In genomic region chrX:153766098-153766817, GRCh38 we compare ENCODE assay signal across 10 cellular contexts. TPM values are rescaled to one million over a fixed set of nuclear protein-coding genes. Genes with fewer than 3 reads are reported as not detected.
DNase-seq lines count a peak whose midpoint lies in the region; ATAC-seq and TF ChIP-seq lines count a peak whose summit lies in the region.
"Had no signal": no experiment of that assay in that cellular context is flagged by ENCODE, and none has a peak within 500 bp of the region (broad histone marks: within the 10 kb centered on the region; RNA-seq: fewer than 3 reads in every experiment).

No MANE protein-coding gene starts in this region.

- CTCF ChIA-PET in Calu3 (lab: Charles Lee) (interaction anchor here (0.6 to 0.8 kb wide), 2 partner anchors 145 to 181 kb away, joined by 3 to 4 read pairs; no protein-coding TSS in a partner anchor), WTC11 (lab: Charles Lee) (interaction anchor here (0.8 to 3.6 kb wide), 9 partner anchors 12 to 181 kb away, joined by 3 to 14 read pairs (median 4); partner anchors contain the start of gene L1CAM)

- H3K4me3 ChIP-seq in esophagus squamous epithelium = peak overlapping the region in 3 of 4 donors; percentile 5 to 60 (median 9)

- H3K27ac Mint-ChIP-seq in Calu3 (ENCODE audit: unreplicated experiment) (peak overlapping the region; percentile 43), WTC11 (0 out of 2 replicates have a peak overlapping the region, but pooled peaks have one; percentile 32)
- H3K27ac Mint-ChIP-seq: IgD-negative memory B cell had no signal

- H3K4me3 Mint-ChIP-seq in Calu3 (ENCODE audit: low read depth, unreplicated experiment) = peak overlapping the region; percentile 83
- H3K4me3 Mint-ChIP-seq in WTC11 = no peak overlapping the region
- H3K4me3 Mint-ChIP-seq: IgD-negative memory B cell had no signal

- TF ChIP-seq CTCF in Calu3 (IDR thresholded peaks at IDR 0.05; ENCODE audit: unreplicated experiment) (no peak), WTC11 (IDR thresholded peaks at IDR 0.05) (no peak), esophagus squamous epithelium (IDR thresholded peaks at IDR 0.05) (no peak)

- 12 to 54% methylated on average over 17 to 18 of the region's 21 CpGs for WGBS in esophagus squamous epithelium, 2 donors

- peak; percentile 60 for DNase-seq in Calu3
- DNase-seq in WTC11 (ENCODE audit: low spot score) = no peak
- no peak for DNase-seq in esophagus squamous epithelium (lab: John Stamatoyannopoulos, UW)
- peak; percentile 84 for DNase-seq in posterior vena cava (ENCODE audit: low spot score)
- no peak for DNase-seq in NCI-H510A (lab: John Stamatoyannopoulos, UW)

- POLR2A ChIA-PET in WTC11 (lab: Charles Lee) = interaction anchor here (1.1 kb wide), 1 partner anchor 113 kb away, joined by 3 read pairs; no protein-coding TSS in a partner anchor

- H3K9me3 Mint-ChIP-seq in Calu3 (ENCODE audit: low read depth, unreplicated experiment) (no peaks in the 10 kb centered on the region), WTC11 (no peaks in the 10 kb centered on the region)
- H3K9me3 Mint-ChIP-seq: IgD-negative memory B cell had no signal

- H3K36me3 ChIP-seq in KOPT-K1 (ENCODE audit: insufficient read depth, low read length) = no peaks in the 10 kb centered on the region
- no peaks in the 10 kb centered on the region for H3K36me3 ChIP-seq in esophagus squamous epithelium

- H3K27ac ChIP-seq in KOPT-K1 (ENCODE audit: low read depth, low read length, poor library complexity, severe bottlenecking) (peak overlapping the region; percentile 51), esophagus squamous epithelium (peak overlapping the region; percentile 30 to 60 (median 47))
- H3K27ac ChIP-seq: parathyroid adenoma had no signal

- no TSS peak for BruUV-seq in Calu3 (replicated peaks; lab: Mats Ljungman, UMichigan)

- no peaks in the 10 kb centered on the region for H3K27me3 ChIP-seq in esophagus squamous epithelium

- peaks cover 0 to 34% (median 20%) of the 10 kb centered on the region in 3 donors for H3K4me1 ChIP-seq in esophagus squamous epithelium
- H3K4me1 ChIP-seq: parathyroid adenoma had no signal

- H3K27me3 Mint-ChIP-seq in Calu3 (ENCODE audit: unreplicated experiment) (no peaks in the 10 kb centered on the region), WTC11 (ENCODE audit: low read depth) (no peaks in the 10 kb centered on the region)

- H3K9me3 ChIP-seq in KOPT-K1 (ENCODE audit: insufficient read depth, low read length, poor library complexity, severe bottlenecking) (no peaks in the 10 kb centered on the region), esophagus squamous epithelium (no peaks in the 10 kb centered on the region)

- intact Hi-C loops in Calu3 (cut with micrococcal nuclease; ENCODE audit: unreplicated experiment) (no loop called here), esophagus squamous epithelium (cut with DNase I) (loop anchor here (5.0 kb wide), 1 partner anchor 181 kb away; no protein-coding TSS in a partner anchor), posterior vena cava (cut with DNase I) (no loop called here)

- H3K4me1 Mint-ChIP-seq in Calu3 (ENCODE audit: low read depth, unreplicated experiment) = peaks cover 11% of the 10 kb centered on the region
- peaks cover 3% of the 10 kb centered on the region; the same call in 1 of the 2 replicates for H3K4me1 Mint-ChIP-seq in WTC11

- ATAC-seq in WTC11 (no peak), GM19463 (IDR thresholded peaks at IDR 0.05; ENCODE audit: unreplicated experiment) (no peak), HG03139 (IDR thresholded peaks at IDR 0.05; ENCODE audit: unreplicated experiment) (no peak)

- H3K36me3 Mint-ChIP-seq in Calu3 (ENCODE audit: insufficient read depth, unreplicated experiment) (peaks cover 42% of the 10 kb centered on the region), WTC11 (no peaks in the 10 kb centered on the region)
- H3K36me3 Mint-ChIP-seq: IgD-negative memory B cell had no signal

- no peak for TF ChIP-seq POLR2A in esophagus squamous epithelium (IDR thresholded peaks at IDR 0.05)

TF ChIP-seq in WTC11, 78 proteins besides CTCF, POLR2A, EP300 and RAD21 (continues in another document):
- no peak for TF ChIP-seq GRHL2 (CRISPR knock-in tag; IDR thresholded peaks at IDR 0.05; ENCODE audit: insufficient replicate concordance, severe bottlenecking)
- no peak for TF ChIP-seq ERG (CRISPR knock-in tag; IDR thresholded peaks at IDR 0.05)
- no peak for TF ChIP-seq NR2C2 (CRISPR knock-in tag; IDR thresholded peaks at IDR 0.05)
- no peak for TF ChIP-seq SOX15 (CRISPR knock-in tag; IDR thresholded peaks at IDR 0.05)
- no peak for TF ChIP-seq E2F5 (CRISPR knock-in tag; IDR thresholded peaks at IDR 0.05)
- no peak for TF ChIP-seq SMAD4 (CRISPR knock-in tag; IDR thresholded peaks at IDR 0.05)
- no peak for TF ChIP-seq ATF3 (CRISPR knock-in tag; conservative IDR thresholded peaks at IDR 0.05)
- no peak for TF ChIP-seq FOXK1 (CRISPR knock-in tag; IDR thresholded peaks at IDR 0.05)
- TF ChIP-seq FOXP4 (CRISPR knock-in tag; IDR thresholded peaks at IDR 0.05) = no peak
- TF ChIP-seq ZNF232 (CRISPR knock-in tag; IDR thresholded peaks at IDR 0.05) = no peak

RNA-seq across cellular contexts. Expression of gene PLXNB3, which starts 2.2 kb away (rescaled TPM):
- total RNA-seq in Calu3 (2022) = 37.5 and 49.2 TPM in 2 replicates
- 2.5 to 4.2 TPM (median 2.9 TPM) in 3 replicates for total RNA-seq in WTC11 (2021)
- total RNA-seq in esophagus squamous epithelium = 10 to 100 TPM in 1 of 4 donors, 1 to 10 TPM in 3; 3.2 to 13.4 (median 6.9) TPM
- 10 to 100 TPM; 16.8 to 19.1 TPM for total RNA-seq in posterior vena cava

RNA-seq across cellular contexts. Expression of gene SRPK3, which starts 14.6 kb away (rescaled TPM):
- total RNA-seq in Calu3 (2022) = 0.14 and 0.29 TPM in 2 replicates
- not detected in 3 replicates for total RNA-seq in WTC11 (2021)
- under 1 TPM in 3 of 4 donors, not detected in 1; 0.09 to 0.38 (median 0.15) TPM for total RNA-seq in esophagus squamous epithelium
- 1 to 10 TPM; 5.4 to 9.8 TPM for total RNA-seq in posterior vena cava

RNA-seq across cellular contexts. Expression of gene IDH3G, which starts 27.9 kb away (rescaled TPM):
- total RNA-seq in Calu3 (2022) (64.5 and 71.2 TPM in 2 replicates), WTC11 (2021) (50.4 to 52.9 TPM (median 52.4 TPM) in 3 replicates), esophagus squamous epithelium (10 to 100 TPM; 60.7 to 67.8 (median 64.1) TPM), posterior vena cava (10 to 100 TPM; 43.9 to 44.1 TPM)

RNA-seq across cellular contexts. Expression of gene SSR4, which starts 28.2 kb away (rescaled TPM):
- total RNA-seq in Calu3 (2022) = 360 and 391 TPM in 2 replicates
- total RNA-seq in WTC11 (2021) = 203 to 237 TPM (median 232 TPM) in 3 replicates
- 100 to 1,000 TPM; 131 to 257 (median 159) TPM for total RNA-seq in esophagus squamous epithelium
- total RNA-seq in posterior vena cava = 100 to 1,000 TPM; 164 to 225 TPM

RNA-seq across cellular contexts. Expression of gene ABCD1, which starts 41.6 kb away (rescaled TPM):
- 14.4 and 22.8 TPM in 2 replicates for total RNA-seq in Calu3 (2022)
- 9.1 to 10.4 TPM (median 9.5 TPM) in 3 replicates for total RNA-seq in WTC11 (2021)
- total RNA-seq in esophagus squamous epithelium = 1 to 10 TPM; 1.8 to 5.0 (median 3.5) TPM
- total RNA-seq in posterior vena cava = 10 to 100 TPM; 14.7 to 22.6 TPM

Comparison
In these comparisons a context has a peak if more than half of its experiments do, and no peak if none do; other contexts are left out.
1. DNase-seq: peak in Calu3 (single experiment) and posterior vena cava (single experiment); none in WTC11 (single experiment), esophagus squamous epithelium (single experiment) and NCI-H510A (single experiment).